Comparison of ENCODE assay signal across 1 cellular context in genomic region chr3:94413721-94414106, GRCh38.
TF ChIP-seq lines count a peak whose summit lies in the region.

No MANE protein-coding gene starts in this region.

TF ChIP-seq in GM23338, 12 proteins besides CTCF, POLR2A, EP300 and RAD21 (continued from another document):
- TF ChIP-seq, protein P1, sequence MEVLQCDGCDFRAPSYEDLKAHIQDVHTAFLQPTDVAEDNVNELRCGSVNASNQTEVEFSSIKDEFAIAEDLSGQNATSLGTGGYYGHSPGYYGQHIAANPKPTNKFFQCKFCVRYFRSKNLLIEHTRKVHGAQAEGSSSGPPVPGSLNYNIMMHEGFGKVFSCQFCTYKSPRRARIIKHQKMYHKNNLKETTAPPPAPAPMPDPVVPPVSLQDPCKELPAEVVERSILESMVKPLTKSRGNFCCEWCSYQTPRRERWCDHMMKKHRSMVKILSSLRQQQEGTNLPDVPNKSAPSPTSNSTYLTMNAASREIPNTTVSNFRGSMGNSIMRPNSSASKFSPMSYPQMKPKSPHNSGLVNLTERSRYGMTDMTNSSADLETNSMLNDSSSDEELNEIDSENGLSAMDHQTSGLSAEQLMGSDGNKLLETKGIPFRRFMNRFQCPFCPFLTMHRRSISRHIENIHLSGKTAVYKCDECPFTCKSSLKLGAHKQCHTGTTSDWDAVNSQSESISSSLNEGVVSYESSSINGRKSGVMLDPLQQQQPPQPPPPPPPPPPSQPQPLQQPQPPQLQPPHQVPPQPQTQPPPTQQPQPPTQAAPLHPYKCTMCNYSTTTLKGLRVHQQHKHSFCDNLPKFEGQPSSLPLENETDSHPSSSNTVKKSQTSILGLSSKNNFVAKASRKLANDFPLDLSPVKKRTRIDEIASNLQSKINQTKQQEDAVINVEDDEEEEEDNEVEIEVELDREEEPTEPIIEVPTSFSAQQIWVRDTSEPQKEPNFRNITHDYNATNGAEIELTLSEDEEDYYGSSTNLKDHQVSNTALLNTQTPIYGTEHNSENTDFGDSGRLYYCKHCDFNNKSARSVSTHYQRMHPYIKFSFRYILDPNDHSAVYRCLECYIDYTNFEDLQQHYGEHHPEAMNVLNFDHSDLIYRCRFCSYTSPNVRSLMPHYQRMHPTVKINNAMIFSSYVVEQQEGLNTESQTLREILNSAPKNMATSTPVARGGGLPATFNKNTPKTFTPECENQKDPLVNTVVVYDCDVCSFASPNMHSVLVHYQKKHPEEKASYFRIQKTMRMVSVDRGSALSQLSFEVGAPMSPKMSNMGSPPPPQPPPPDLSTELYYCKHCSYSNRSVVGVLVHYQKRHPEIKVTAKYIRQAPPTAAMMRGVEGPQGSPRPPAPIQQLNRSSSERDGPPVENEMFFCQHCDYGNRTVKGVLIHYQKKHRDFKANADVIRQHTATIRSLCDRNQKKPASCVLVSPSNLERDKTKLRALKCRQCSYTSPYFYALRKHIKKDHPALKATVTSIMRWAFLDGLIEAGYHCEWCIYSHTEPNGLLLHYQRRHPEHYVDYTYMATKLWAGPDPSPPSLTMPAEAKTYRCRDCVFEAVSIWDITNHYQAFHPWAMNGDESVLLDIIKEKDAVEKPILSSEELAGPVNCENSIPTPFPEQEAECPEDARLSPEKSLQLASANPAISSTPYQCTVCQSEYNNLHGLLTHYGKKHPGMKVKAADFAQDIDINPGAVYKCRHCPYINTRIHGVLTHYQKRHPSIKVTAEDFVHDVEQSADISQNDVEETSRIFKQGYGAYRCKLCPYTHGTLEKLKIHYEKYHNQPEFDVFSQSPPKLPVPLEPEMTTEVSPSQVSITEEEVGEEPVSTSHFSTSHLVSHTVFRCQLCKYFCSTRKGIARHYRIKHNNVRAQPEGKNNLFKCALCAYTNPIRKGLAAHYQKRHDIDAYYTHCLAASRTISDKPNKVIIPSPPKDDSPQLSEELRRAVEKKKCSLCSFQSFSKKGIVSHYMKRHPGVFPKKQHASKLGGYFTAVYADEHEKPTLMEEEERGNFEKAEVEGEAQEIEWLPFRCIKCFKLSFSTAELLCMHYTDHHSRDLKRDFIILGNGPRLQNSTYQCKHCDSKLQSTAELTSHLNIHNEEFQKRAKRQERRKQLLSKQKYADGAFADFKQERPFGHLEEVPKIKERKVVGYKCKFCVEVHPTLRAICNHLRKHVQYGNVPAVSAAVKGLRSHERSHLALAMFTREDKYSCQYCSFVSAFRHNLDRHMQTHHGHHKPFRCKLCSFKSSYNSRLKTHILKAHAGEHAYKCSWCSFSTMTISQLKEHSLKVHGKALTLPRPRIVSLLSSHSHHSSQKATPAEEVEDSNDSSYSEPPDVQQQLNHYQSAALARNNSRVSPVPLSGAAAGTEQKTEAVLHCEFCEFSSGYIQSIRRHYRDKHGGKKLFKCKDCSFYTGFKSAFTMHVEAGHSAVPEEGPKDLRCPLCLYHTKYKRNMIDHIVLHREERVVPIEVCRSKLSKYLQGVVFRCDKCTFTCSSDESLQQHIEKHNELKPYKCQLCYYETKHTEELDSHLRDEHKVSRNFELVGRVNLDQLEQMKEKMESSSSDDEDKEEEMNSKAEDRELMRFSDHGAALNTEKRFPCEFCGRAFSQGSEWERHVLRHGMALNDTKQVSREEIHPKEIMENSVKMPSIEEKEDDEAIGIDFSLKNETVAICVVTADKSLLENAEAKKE (CRISPR knock-in tag; IDR thresholded peaks at IDR 0.05), result no peak
- TF ChIP-seq CREB1 (CRISPR knock-in tag; IDR thresholded peaks at IDR 0.05; ENCODE audit: low read depth), result no peak
- no peak for TF ChIP-seq POLR2AphosphoS5 (IDR thresholded peaks at IDR 0.05; ENCODE audit: low read depth)
- no peak for TF ChIP-seq STAT1 (IDR thresholded peaks at IDR 0.05; ENCODE audit: unreplicated experiment)
- no peak for TF ChIP-seq ETS1 (IDR thresholded peaks at IDR 0.05)
- no peak for TF ChIP-seq NANOG (IDR thresholded peaks at IDR 0.05; ENCODE audit: borderline replicate concordance)
- no peak for TF ChIP-seq JUNB (IDR thresholded peaks at IDR 0.05; ENCODE audit: unreplicated experiment)
- TF ChIP-seq, protein P2, sequence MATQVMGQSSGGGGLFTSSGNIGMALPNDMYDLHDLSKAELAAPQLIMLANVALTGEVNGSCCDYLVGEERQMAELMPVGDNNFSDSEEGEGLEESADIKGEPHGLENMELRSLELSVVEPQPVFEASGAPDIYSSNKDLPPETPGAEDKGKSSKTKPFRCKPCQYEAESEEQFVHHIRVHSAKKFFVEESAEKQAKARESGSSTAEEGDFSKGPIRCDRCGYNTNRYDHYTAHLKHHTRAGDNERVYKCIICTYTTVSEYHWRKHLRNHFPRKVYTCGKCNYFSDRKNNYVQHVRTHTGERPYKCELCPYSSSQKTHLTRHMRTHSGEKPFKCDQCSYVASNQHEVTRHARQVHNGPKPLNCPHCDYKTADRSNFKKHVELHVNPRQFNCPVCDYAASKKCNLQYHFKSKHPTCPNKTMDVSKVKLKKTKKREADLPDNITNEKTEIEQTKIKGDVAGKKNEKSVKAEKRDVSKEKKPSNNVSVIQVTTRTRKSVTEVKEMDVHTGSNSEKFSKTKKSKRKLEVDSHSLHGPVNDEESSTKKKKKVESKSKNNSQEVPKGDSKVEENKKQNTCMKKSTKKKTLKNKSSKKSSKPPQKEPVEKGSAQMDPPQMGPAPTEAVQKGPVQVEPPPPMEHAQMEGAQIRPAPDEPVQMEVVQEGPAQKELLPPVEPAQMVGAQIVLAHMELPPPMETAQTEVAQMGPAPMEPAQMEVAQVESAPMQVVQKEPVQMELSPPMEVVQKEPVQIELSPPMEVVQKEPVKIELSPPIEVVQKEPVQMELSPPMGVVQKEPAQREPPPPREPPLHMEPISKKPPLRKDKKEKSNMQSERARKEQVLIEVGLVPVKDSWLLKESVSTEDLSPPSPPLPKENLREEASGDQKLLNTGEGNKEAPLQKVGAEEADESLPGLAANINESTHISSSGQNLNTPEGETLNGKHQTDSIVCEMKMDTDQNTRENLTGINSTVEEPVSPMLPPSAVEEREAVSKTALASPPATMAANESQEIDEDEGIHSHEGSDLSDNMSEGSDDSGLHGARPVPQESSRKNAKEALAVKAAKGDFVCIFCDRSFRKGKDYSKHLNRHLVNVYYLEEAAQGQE (IDR thresholded peaks at IDR 0.05; ENCODE audit: unreplicated experiment), result no peak
